8 cellular contexts compared by ENCODE assay signal in genomic region chr3:130748520-130748919, GRCh38. TPM values are rescaled to one million over a fixed set of nuclear protein-coding genes. Genes with fewer than 3 reads are reported as not detected.
A peak's percentile ranks its signal among the peaks of the same experiment; 100 is the strongest.
DNase-seq lines count a peak whose midpoint lies in the region; ATAC-seq and TF ChIP-seq lines count a peak whose summit lies in the region.

No MANE protein-coding gene starts in this region.

- peak overlapping the region in 7 of 9 donors; percentile 35 to 96 (median 86) for H3K27ac Mint-ChIP-seq in naive thymus-derived CD4-positive, alpha-beta T cell

- H3K27ac ChIP-seq in BLaER1: no peak overlapping the region
- no peak overlapping the region; the same call in 1 of the 2 replicates for H3K27ac ChIP-seq in KMS-11
- no peak overlapping the region for H3K27ac ChIP-seq in brain microvascular endothelial cell
- no peak overlapping the region for H3K27ac ChIP-seq in naive thymus-derived CD4-positive, alpha-beta T cell (ENCODE audit: low read depth, low read length)
- no peak overlapping the region for H3K27ac ChIP-seq in effector memory CD4-positive, alpha-beta T cell (ENCODE audit: insufficient read depth, low read length, poor library complexity, severe bottlenecking)

- H3K4me3 ChIP-seq in BLaER1: peak overlapping the region; percentile 92
- H3K4me3 ChIP-seq in KMS-11 (IDR thresholded peaks at IDR 0.05; ENCODE audit: insufficient read depth, low read depth, low read length): no peak overlapping the region
- H3K4me3 ChIP-seq in brain microvascular endothelial cell (ENCODE audit: low read depth, low read length): peak overlapping the region; percentile 56
- no peak overlapping the region for H3K4me3 ChIP-seq in naive thymus-derived CD4-positive, alpha-beta T cell (ENCODE audit: low read length)
- H3K4me3 ChIP-seq in effector memory CD4-positive, alpha-beta T cell (ENCODE audit: insufficient read depth, low read depth, low read length, poor library complexity, severe bottlenecking): no peak overlapping the region

- H3K36me3 Mint-ChIP-seq in naive thymus-derived CD4-positive, alpha-beta T cell: peaks cover 3 to 8% (median 5%) of the 10 kb centered on the region in 5 donors

- ATAC-seq in naive thymus-derived CD4-positive, alpha-beta T cell: no peak
- no peak for ATAC-seq in GM19351 (IDR thresholded peaks at IDR 0.05; ENCODE audit: unreplicated experiment)

- intact Hi-C loops in naive thymus-derived CD4-positive, alpha-beta T cell (cut with micrococcal nuclease): loop anchor here (1.0 to 5.0 kb wide), 5 partner anchors 11 to 1974 kb away; partner anchors contain the start of genes NPHP3 (in 2 of the 2) and IFT122 (in 1 of the 2)

- no peak overlapping the region for H3K9ac ChIP-seq in BLaER1
- H3K9ac ChIP-seq in KMS-11: peak overlapping the region; percentile 76; the same call in 1 of the 2 replicates

- H3K27me3 ChIP-seq in BLaER1: no peaks in the 10 kb centered on the region
- H3K27me3 ChIP-seq in KMS-11 (ENCODE audit: insufficient read depth, low read depth): no peaks in the 10 kb centered on the region
- H3K27me3 ChIP-seq in brain microvascular endothelial cell (replicated peaks): no peaks in the 10 kb centered on the region
- no peaks in the 10 kb centered on the region for H3K27me3 ChIP-seq in naive thymus-derived CD4-positive, alpha-beta T cell (ENCODE audit: control insufficient read depth in 2 of 2, insufficient read depth in 2 of 2, low read length in 2 of 2)
- H3K27me3 ChIP-seq in effector memory CD4-positive, alpha-beta T cell (replicated peaks; ENCODE audit: control insufficient read depth, insufficient read depth, low read length, poor library complexity, severe bottlenecking): no peaks in the 10 kb centered on the region

- in situ Hi-C loops in brain microvascular endothelial cell (cut with HindIII; ENCODE audit: low pct_ligation_motif_present, low sequenced_read_pairs): no loop called here

- DNase-seq in brain microvascular endothelial cell (no peak), Ammon's horn (ENCODE audit: low spot score) (no peak), NCI-H82 (lab: John Stamatoyannopoulos, UW) (no peak)
- no peak for DNase-seq in naive thymus-derived CD4-positive, alpha-beta T cell
- no peak for DNase-seq in effector memory CD4-positive, alpha-beta T cell

- H3K9me3 ChIP-seq in BLaER1: no peaks in the 10 kb centered on the region
- no peaks in the 10 kb centered on the region for H3K9me3 ChIP-seq in naive thymus-derived CD4-positive, alpha-beta T cell (ENCODE audit: control insufficient read depth in 2 of 3, low read length in 3 of 3)
- no peaks in the 10 kb centered on the region for H3K9me3 ChIP-seq in effector memory CD4-positive, alpha-beta T cell (ENCODE audit: control insufficient read depth, low read length)

- CTCF ChIA-PET in naive thymus-derived CD4-positive, alpha-beta T cell (lab: Charles Lee): no interaction called here

- POLR2A ChIA-PET in naive thymus-derived CD4-positive, alpha-beta T cell (lab: Charles Lee): interaction anchor here (1.0 kb wide), 1 partner anchor 145 kb away, joined by 3 read pairs; no protein-coding TSS in a partner anchor

- H3K36me3 ChIP-seq in BLaER1 (peaks cover 12% of the 10 kb centered on the region), KMS-11 (ENCODE audit: insufficient read depth) (no peaks in the 10 kb centered on the region), brain microvascular endothelial cell (replicated peaks) (no peaks in the 10 kb centered on the region)
- peaks cover 0 to 5% (median 0%) of the 10 kb centered on the region in 3 experiments for H3K36me3 ChIP-seq in naive thymus-derived CD4-positive, alpha-beta T cell (ENCODE audit: control insufficient read depth in 2 of 3, insufficient read depth in 3 of 3, low read length in 3 of 3)
- no peaks in the 10 kb centered on the region for H3K36me3 ChIP-seq in effector memory CD4-positive, alpha-beta T cell (ENCODE audit: control insufficient read depth, insufficient read depth, low read length)

- H2AFZ ChIP-seq in KMS-11 (ENCODE audit: low read depth): peak overlapping the region; percentile 70; the same call in 1 of the 2 replicates

- H3K4me1 Mint-ChIP-seq in naive thymus-derived CD4-positive, alpha-beta T cell: peaks cover 21 to 41% (median 31%) of the 10 kb centered on the region in 7 donors

- H3K79me2 ChIP-seq in KMS-11 (ENCODE audit: insufficient read depth, low read depth): peaks cover 24% of the 10 kb centered on the region

- TF ChIP-seq CTCF in KMS-11 (conservative IDR thresholded peaks at IDR 0.05; ENCODE audit: low read depth, low read length): no peak
- TF ChIP-seq CTCF in brain microvascular endothelial cell (IDR thresholded peaks at IDR 0.05; ENCODE audit: low read depth, low read length, missing control alignments): no peak

- H3K4me1 ChIP-seq in BLaER1 (peaks cover 29% of the 10 kb centered on the region), KMS-11 (ENCODE audit: low read depth, poor library complexity, severe bottlenecking) (peaks cover 33% of the 10 kb centered on the region)
- H3K4me1 ChIP-seq in naive thymus-derived CD4-positive, alpha-beta T cell (ENCODE audit: control insufficient read depth in 2 of 2, insufficient read depth in 2 of 2, low read length in 2 of 2): peaks cover 0 to 18% of the 10 kb centered on the region in 2 donors
- no peaks in the 10 kb centered on the region for H3K4me1 ChIP-seq in effector memory CD4-positive, alpha-beta T cell (ENCODE audit: control insufficient read depth, insufficient read depth, low read length, poor library complexity, severe bottlenecking)

- peaks cover 0 to 7% (median 0%) of the 10 kb centered on the region in 5 donors for H3K27me3 Mint-ChIP-seq in naive thymus-derived CD4-positive, alpha-beta T cell

- peak overlapping the region in 6 of 10 donors; percentile 82 to 94 (median 86) for H3K4me3 Mint-ChIP-seq in naive thymus-derived CD4-positive, alpha-beta T cell

- H3K4me2 ChIP-seq in BLaER1 (peak overlapping the region; percentile 90), KMS-11 (peak overlapping the region; percentile 53)

- H4K20me1 ChIP-seq in BLaER1 (peaks cover 16% of the 10 kb centered on the region; the same call in 1 of the 2 replicates), KMS-11 (ENCODE audit: insufficient read depth) (no peaks in the 10 kb centered on the region)

- H3K9me3 Mint-ChIP-seq in naive thymus-derived CD4-positive, alpha-beta T cell: peaks cover 0 to 4% (median 0%) of the 10 kb centered on the region in 11 donors

RNA-seq across cellular contexts. Expression of gene PIK3R4, which starts 1.9 kb away (rescaled TPM):
- total RNA-seq in naive thymus-derived CD4-positive, alpha-beta T cell: 10 to 100 TPM; 15.5 to 33.6 (median 27.3) TPM
- polyA plus RNA-seq in naive thymus-derived CD4-positive, alpha-beta T cell: 10 to 100 TPM; 27.5 to 47.5 TPM

Comparison
In these comparisons a context has a peak if more than half of its experiments do, and no peak if none do; other contexts are left out.
1. H3K4me3 ChIP-seq: peak in BLaER1 (single experiment) and brain microvascular endothelial cell (single experiment); none in KMS-11 (single experiment), naive thymus-derived CD4-positive, alpha-beta T cell (single experiment) and effector memory CD4-positive, alpha-beta T cell (single experiment).